ENCODE assay signal across 12 cellular contexts in genomic region chr19:3725640-3726310, GRCh38. TPM values are rescaled to one million over a fixed set of nuclear protein-coding genes. Genes with fewer than 3 reads are reported as not detected.
DNase-seq lines count a peak whose midpoint lies in the region; FAIRE-seq and TF ChIP-seq lines count a peak whose summit lies in the region.
"Had no signal": no experiment of that assay in that cellular context is flagged by ENCODE, and none has a peak within 500 bp of the region (broad histone marks: within the 10 kb centered on the region; RNA-seq: fewer than 3 reads in every experiment).

No MANE protein-coding gene starts in this region.

- no peaks in the 10 kb centered on the region for H3K79me2 ChIP-seq in H9 (ENCODE audit: insufficient read depth, low read length)

- no peak overlapping the region; a peak in 1 of 5 replicates for H3K4me3 Mint-ChIP-seq in H9
- H3K4me3 Mint-ChIP-seq in T-helper 2 cell treated with Interferon-gamma antibody and Interleukin-4, amounts not matched to agents 5 μg/mL and 100 μg/mL, for 36 hours = no peak overlapping the region

- no peak overlapping the region for H3K18ac ChIP-seq in H9 (ENCODE audit: insufficient read length, low read depth, low read length)

- H2BK120ac ChIP-seq in H9 (ENCODE audit: low read depth, low read length, poor library complexity, severe bottlenecking) = no peak overlapping the region

- no peak overlapping the region for H2BK15ac ChIP-seq in H9 (ENCODE audit: low read depth, low read length)

- H3K4me1 ChIP-seq in H9 (ENCODE audit: insufficient read depth, low read length) (no peaks in the 10 kb centered on the region; the same call in 1 of the 2 replicates), mucosa of rectum (ENCODE audit: control insufficient read depth in 2 of 2, insufficient read depth in 2 of 2, low read length in 2 of 2) (peaks cover 23 to 24% of the 10 kb centered on the region in 2 donors)

- H3K9me3 ChIP-seq in H9 (ENCODE audit: control insufficient read depth, low read depth, low read length) (no peaks in the 10 kb centered on the region), mucosa of rectum (ENCODE audit: control insufficient read depth in 2 of 2, low read length in 2 of 2) (no peaks in the 10 kb centered on the region)

- peaks cover 24 to 48% of the 10 kb centered on the region in 2 experiments for H3K4me1 Mint-ChIP-seq in H9
- H3K4me1 Mint-ChIP-seq in T-helper 2 cell treated with Interferon-gamma antibody and Interleukin-4, amounts not matched to agents 5 μg/mL and 100 μg/mL, for 36 hours (ENCODE audit: low read depth) = peaks cover 2% of the 10 kb centered on the region

- H2BK12ac ChIP-seq in H9 (ENCODE audit: insufficient read length, low read depth, low read length) = no peak overlapping the region

- no peak overlapping the region for H3T11ph ChIP-seq in H9 (ENCODE audit: low read length)

- FAIRE-seq in GM19239 (lab: Jason Lieb, UNC) = no peak

- H3K9me3 Mint-ChIP-seq in H9 = no peaks in the 10 kb centered on the region
- no peaks in the 10 kb centered on the region for H3K9me3 Mint-ChIP-seq in T-helper 2 cell treated with Interferon-gamma antibody and Interleukin-4, amounts not matched to agents 5 μg/mL and 100 μg/mL, for 36 hours

- no peaks in the 10 kb centered on the region for H4K20me1 ChIP-seq in H9 (ENCODE audit: control insufficient read depth, insufficient read depth, insufficient read length)

- H3K27me3 ChIP-seq in H9 (ENCODE audit: insufficient read depth, low read length) = no peaks in the 10 kb centered on the region
- H3K27me3 ChIP-seq in mucosa of rectum (ENCODE audit: control insufficient read depth in 2 of 2, insufficient read depth in 2 of 2, low read length in 2 of 2) = no peaks in the 10 kb centered on the region

- H3K4me3 ChIP-seq in mucosa of rectum (ENCODE audit: low read length in 2 of 2) = no peak overlapping the region
- H3K4me3 ChIP-seq: GM23248 had no signal

- H3K9ac ChIP-seq in H9 (ENCODE audit: extremely low read depth, insufficient read length, low read length) (no peak overlapping the region), mucosa of rectum (ENCODE audit: low read depth in 1 of 2, low read length in 2 of 2) (peak overlapping the region in 1 of 2 donors; percentile 32)
- H3K9ac ChIP-seq: GM23248 had no signal

- H4K8ac ChIP-seq in H9 (replicated peaks; ENCODE audit: insufficient read length, low read depth, low read length) = no peak overlapping the region

- peaks cover 7 to 8% of the 10 kb centered on the region in 2 donors for H3K36me3 ChIP-seq in mucosa of rectum (ENCODE audit: control insufficient read depth in 2 of 2, insufficient read depth in 2 of 2, low read length in 2 of 2)

- no peak overlapping the region for H3K4ac ChIP-seq in H9 (ENCODE audit: low read depth, low read length)

- no peak for TF ChIP-seq CTCF in H9 (conservative IDR thresholded peaks at IDR 0.05)

- H4K91ac ChIP-seq in H9 (ENCODE audit: insufficient read length, low read depth, low read length) = no peak overlapping the region

- no peak overlapping the region for H3K23ac ChIP-seq in H9 (ENCODE audit: insufficient read length, low read depth, low read length)

- H2AK5ac ChIP-seq in H9 (ENCODE audit: insufficient read length, low read length) = no peak overlapping the region

- H4K5ac ChIP-seq in H9 (ENCODE audit: insufficient read length, low read depth, low read length) = no peak overlapping the region

- peak overlapping the region in 1 of 3 experiments; percentile 74; a peak in 2 of 7 replicates for H3K27ac Mint-ChIP-seq in H9
- H3K27ac Mint-ChIP-seq in T-helper 2 cell treated with Interferon-gamma antibody and Interleukin-4, amounts not matched to agents 5 μg/mL and 100 μg/mL, for 36 hours = no peak overlapping the region

- peaks cover 0 to 3% (median 0%) of the 10 kb centered on the region in 3 experiments; a peak in 1 of 7 replicates for H3K36me3 Mint-ChIP-seq in H9 (ENCODE audit: insufficient read depth in 1 of 3, low read depth in 3 of 3)
- no peaks in the 10 kb centered on the region for H3K36me3 Mint-ChIP-seq in T-helper 2 cell treated with Interferon-gamma antibody and Interleukin-4, amounts not matched to agents 5 μg/mL and 100 μg/mL, for 36 hours (ENCODE audit: low read depth)

- H3K14ac ChIP-seq in H9 (ENCODE audit: insufficient read depth, low read length) = no peak overlapping the region; the same call in 1 of the 2 replicates

- H3K79me1 ChIP-seq in H9 (ENCODE audit: insufficient read depth, low read depth, low read length, poor library complexity, severe bottlenecking) = no peaks in the 10 kb centered on the region

- no peak overlapping the region for H2AFZ ChIP-seq in H9 (ENCODE audit: low read length)
- H2AFZ ChIP-seq: GM23248 had no signal

- H3K56ac ChIP-seq in H9 (ENCODE audit: insufficient read length, low read depth, low read length) = no peak overlapping the region

- no peaks in the 10 kb centered on the region; the same call in 1 of the 2 replicates for H3K27me3 Mint-ChIP-seq in H9 (ENCODE audit: low read depth)
- H3K27me3 Mint-ChIP-seq in T-helper 2 cell treated with Interferon-gamma antibody and Interleukin-4, amounts not matched to agents 5 μg/mL and 100 μg/mL, for 36 hours (ENCODE audit: low read depth) = peaks cover 26% of the 10 kb centered on the region

- WGBS in H9 (ENCODE audit: extremely low coverage, insufficient read length, low lambda C conversion rate) = no CpG with 5 or more reads among the region's 14 CpGs

- H3K27ac ChIP-seq in H9 (ENCODE audit: insufficient read length, low read depth, low read length) (no peak overlapping the region), mucosa of rectum (ENCODE audit: low read depth in 2 of 2, low read length in 2 of 2) (peak overlapping the region; percentile 63 to 81)
- H3K27ac ChIP-seq: GM23248 had no signal

- H2BK5ac ChIP-seq in H9 (ENCODE audit: insufficient read length, low read length) = no peak overlapping the region

- DNase-seq in H9 (peak; percentile 85), NCI-H2107 treated with DMSO at 0.1 percent for 48 hours (lab: John Stamatoyannopoulos, UW; ENCODE audit: unreplicated experiment) (peak; percentile 78), amniotic epithelial cell (ENCODE audit: low read depth) (peak; percentile 12), islet precursor cell (no peak), GM19239 (ENCODE audit: insufficient read length, low spot score) (no peak), NCI-H226 (no peak)
- DNase-seq in T-helper 2 cell treated with Interferon-gamma antibody and Interleukin-4, amounts not matched to agents 5 μg/mL and 100 μg/mL, for 36 hours (ENCODE audit: low spot score) = no peak
- DNase-seq: DND-41, GM23248, posterior cingulate gyrus had no signal

- H3K4me2 ChIP-seq in H9 (ENCODE audit: insufficient read depth, insufficient read length, low read length) = peak overlapping the region; percentile 10

- no peak overlapping the region for H2BK20ac ChIP-seq in H9 (ENCODE audit: low read depth, low read length, poor library complexity, severe bottlenecking)

- H3K23me2 ChIP-seq in H9 (ENCODE audit: insufficient read length, low read depth, low read length, poor library complexity, severe bottlenecking) = peaks cover 10% of the 10 kb centered on the region

RNA-seq across cellular contexts. Expression of gene TJP3, which starts 17.6 kb away (rescaled TPM):
- 27.3 and 27.9 TPM in 2 replicates for total RNA-seq in H9 (2021)
- total RNA-seq: GM23248 had no signal

RNA-seq across cellular contexts. Expression of gene PIP5K1C, which starts 25.5 kb away (rescaled TPM):
- total RNA-seq in H9 (2021) = 41.7 and 42.2 TPM in 2 replicates

RNA-seq across cellular contexts. Expression of gene APBA3, which starts 35.7 kb away (rescaled TPM):
- 21.3 and 21.8 TPM in 2 replicates for total RNA-seq in H9 (2021)

RNA-seq across cellular contexts. Expression of gene MRPL54, which starts 36.7 kb away (rescaled TPM):
- 60.0 and 65.5 TPM in 2 replicates for total RNA-seq in H9 (2021)

RNA-seq across cellular contexts. Expression of gene RAX2, which starts 46.3 kb away (rescaled TPM):
- not detected in 2 replicates for total RNA-seq in H9 (2021)
- total RNA-seq: GM23248; T-helper 2 cell treated with Interferon-gamma antibody and Interleukin-4, amounts not matched to agents 100 ng/mL and 5 ng/mL, for 36 hours had no signal

Comparison
In these comparisons a context has a peak if more than half of its experiments do, and no peak if none do; other contexts are left out.
1. DNase-seq: peak in H9 (single experiment), NCI-H2107 treated with DMSO at 0.1 percent for 48 hours (single experiment) and amniotic epithelial cell (single experiment); none in islet precursor cell (single experiment), T-helper 2 cell treated with Interferon-gamma antibody and Interleukin-4, amounts not matched to agents 5 μg/mL and 100 μg/mL, for 36 hours (single experiment), GM19239 (single experiment) and NCI-H226 (single experiment).